In genomic region chr4:41281038-41281634, GRCh38 we compare ENCODE assay signal across 8 cellular contexts. TPM values are rescaled to one million over a fixed set of nuclear protein-coding genes. Genes with fewer than 3 reads are reported as not detected.
DNase-seq lines count a peak whose midpoint lies in the region; ATAC-seq and TF ChIP-seq lines count a peak whose summit lies in the region.

No MANE protein-coding gene starts in this region.

- H3K36me3 ChIP-seq in CD4-positive, CD25-positive, alpha-beta regulatory T cell (ENCODE audit: control insufficient read depth, insufficient read depth, low read length): no peaks in the 10 kb centered on the region
- H3K36me3 ChIP-seq in right lobe of liver (no peaks in the 10 kb centered on the region), tibial nerve (no peaks in the 10 kb centered on the region)

- peaks cover 0 to 2% (median 0%) of the 10 kb centered on the region in 7 donors for H3K9me3 Mint-ChIP-seq in CD4-positive, CD25-positive, alpha-beta regulatory T cell

- no peak overlapping the region for H3K4me3 Mint-ChIP-seq in CD4-positive, CD25-positive, alpha-beta regulatory T cell

- TF ChIP-seq POLR2A in NB4 (IDR thresholded peaks at IDR 0.05; ENCODE audit: extremely low read depth, insufficient read length): no peak
- TF ChIP-seq POLR2A in right lobe of liver (IDR thresholded peaks at IDR 0.05): no peak
- TF ChIP-seq POLR2A in tibial nerve (IDR thresholded peaks at IDR 0.05): no peak

- H3K4me3 ChIP-seq in CD4-positive, CD25-positive, alpha-beta regulatory T cell (ENCODE audit: low read depth, low read length): no peak overlapping the region
- H3K4me3 ChIP-seq in NB4 (ENCODE audit: low read depth, low read length) (no peak overlapping the region), right lobe of liver (no peak overlapping the region), tibial nerve (no peak overlapping the region)

- H3K27me3 Mint-ChIP-seq in CD4-positive, CD25-positive, alpha-beta regulatory T cell: no peaks in the 10 kb centered on the region

- H3K4me1 ChIP-seq in CD4-positive, CD25-positive, alpha-beta regulatory T cell (ENCODE audit: control insufficient read depth, insufficient read depth, low read length, poor library complexity, severe bottlenecking): no peaks in the 10 kb centered on the region
- no peaks in the 10 kb centered on the region for H3K4me1 ChIP-seq in right lobe of liver
- H3K4me1 ChIP-seq in tibial nerve: no peaks in the 10 kb centered on the region

- H3K27ac ChIP-seq in CD4-positive, CD25-positive, alpha-beta regulatory T cell (ENCODE audit: insufficient read depth, low read length, poor library complexity, severe bottlenecking): no peak overlapping the region
- H3K27ac ChIP-seq in right lobe of liver (no peak overlapping the region), tibial nerve (no peak overlapping the region)

- H3K9me3 ChIP-seq in CD4-positive, CD25-positive, alpha-beta regulatory T cell (ENCODE audit: control insufficient read depth in 2 of 2, low read length in 2 of 2): no peaks in the 10 kb centered on the region
- no peaks in the 10 kb centered on the region for H3K9me3 ChIP-seq in right lobe of liver
- H3K9me3 ChIP-seq in tibial nerve: no peaks in the 10 kb centered on the region

- TF ChIP-seq CTCF in NB4 (IDR thresholded peaks at IDR 0.05; ENCODE audit: low read depth, low read length) (peak; percentile 93), right lobe of liver (IDR thresholded peaks at IDR 0.05) (peak; percentile 83 to 97 (median 87)), tibial nerve (IDR thresholded peaks at IDR 0.05) (peak; percentile 74 to 90 (median 78))

- H3K36me3 Mint-ChIP-seq in CD4-positive, CD25-positive, alpha-beta regulatory T cell: no peaks in the 10 kb centered on the region

- H3K4me1 Mint-ChIP-seq in CD4-positive, CD25-positive, alpha-beta regulatory T cell: no peaks in the 10 kb centered on the region

- no peaks in the 10 kb centered on the region for H3K27me3 ChIP-seq in CD4-positive, CD25-positive, alpha-beta regulatory T cell (ENCODE audit: control insufficient read depth, insufficient read depth, low read length)
- H3K27me3 ChIP-seq in right lobe of liver (no peaks in the 10 kb centered on the region), tibial nerve (no peaks in the 10 kb centered on the region)

- intact Hi-C loops in right lobe of liver (cut with DNase I): loop anchor here in 1 of 2 donors (10.0 kb wide), 1 partner anchor 364 kb away; no protein-coding TSS in a partner anchor

- TF ChIP-seq EP300 in tibial nerve (IDR thresholded peaks at IDR 0.05): peak in 1 of 2 donors; percentile 32

- no peak overlapping the region for H3K27ac Mint-ChIP-seq in CD4-positive, CD25-positive, alpha-beta regulatory T cell

- WGBS in right lobe of liver (ENCODE audit: insufficient coverage, low coverage, low lambda C conversion rate, missing lambda C conversion rate): 5% methylated on average over 7 of the region's 7 CpGs
- WGBS in tibial nerve, 2 donors: 15 to 16% methylated on average over 7 of the region's 7 CpGs

- ATAC-seq in CD4-positive, CD25-positive, alpha-beta regulatory T cell (ENCODE audit: low read depth in 2 of 2): peak; percentile 74 to 77
- ATAC-seq in GM18508 (IDR thresholded peaks at IDR 0.05; ENCODE audit: insufficient read depth, unreplicated experiment): peak; percentile 91
- ATAC-seq in HG02852 (IDR thresholded peaks at IDR 0.05; ENCODE audit: unreplicated experiment): peak; percentile 94
- peak; percentile 99 to 100 (median 100) for ATAC-seq in right lobe of liver

- DNase-seq in CD4-positive, CD25-positive, alpha-beta regulatory T cell: peak in 2 of 3 donors; percentile 42 to 63
- DNase-seq in NB4 (ENCODE audit: low read depth): peak; percentile 85
- DNase-seq in RPMI8226: peak; percentile 68
- peak; percentile 88 for DNase-seq in dedifferentiated amniotic fluid mesenchymal stem cell (ENCODE audit: extremely low spot score)
- DNase-seq in right lobe of liver: peak in 1 of 3 donors; percentile 50
- DNase-seq in tibial nerve (ENCODE audit: low spot score in 2 of 2): peak in 1 of 2 donors; percentile 86

RNA-seq across cellular contexts. Expression of gene UCHL1, which starts 24.4 kb away (rescaled TPM):
- not detected for total RNA-seq in CD4-positive, CD25-positive, alpha-beta regulatory T cell
- not detected for polyA plus RNA-seq in CD4-positive, CD25-positive, alpha-beta regulatory T cell
- total RNA-seq in right lobe of liver: 1 to 10 TPM in 3 of 6 experiments, under 1 TPM in 2, not detected in 1; 0.44 to 8.7 (median 1.6) TPM
- 100 to 1,000 TPM in 1 of 4 donors, 10 to 100 TPM in 3; 55.9 to 204 (median 71.5) TPM for total RNA-seq in tibial nerve

Comparison
In these comparisons a context has a peak if more than half of its experiments do, and no peak if none do; other contexts are left out.
1. RNA of gene UCHL1, which starts 24.4 kb away (total RNA-seq): 55.9 to 204 TPM in tibial nerve; 0.44 to 8.7 TPM in right lobe of liver and not detected in CD4-positive, CD25-positive, alpha-beta regulatory T cell (single experiment); every median in the first group is over 4 times any median in the second.
2. Peak in every context shown above with its lines, with median percentiles within 50 percentile points of each other: ATAC-seq and CTCF ChIP-seq.